In the genomic region with DNA sequence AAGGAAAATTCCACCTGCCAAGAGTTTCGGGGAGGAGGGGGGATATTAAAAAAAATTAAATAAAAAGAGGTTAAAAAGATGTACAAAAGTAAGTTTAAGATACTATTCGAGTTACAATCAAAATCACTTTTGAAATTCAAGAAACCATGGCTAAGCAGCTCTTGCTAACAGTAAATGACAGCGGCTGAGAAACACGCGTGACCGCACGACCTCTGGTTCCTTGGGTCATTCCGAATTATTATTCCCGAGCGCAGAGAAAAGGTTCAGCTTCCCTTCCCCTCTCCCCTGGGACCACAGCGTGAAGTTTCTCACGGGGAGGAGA, we compare ENCODE assay signal across 8 cellular contexts. TPM values are rescaled to one million over a fixed set of nuclear protein-coding genes. Genes with fewer than 3 reads are reported as not detected.
A peak's percentile ranks its signal among the peaks of the same experiment; 100 is the strongest.
DNase-seq lines count a peak whose midpoint lies in the region; ATAC-seq and TF ChIP-seq lines count a peak whose summit lies in the region.

No MANE protein-coding gene starts in this region.

- H2AK5ac ChIP-seq in trophoblast cell (ENCODE audit: low read length), result no peak overlapping the region

- TF ChIP-seq CTCF in Calu3 (IDR thresholded peaks at IDR 0.05; ENCODE audit: unreplicated experiment) (no peak), RWPE2 (IDR thresholded peaks at IDR 0.05; ENCODE audit: poor library complexity, severe bottlenecking) (no peak), esophagus squamous epithelium (IDR thresholded peaks at IDR 0.05) (no peak)

- peak overlapping the region; percentile 29 for H3K4ac ChIP-seq in trophoblast cell (ENCODE audit: low read depth, low read length)

- no peak overlapping the region for H2BK12ac ChIP-seq in trophoblast cell (ENCODE audit: low read length)

- no peaks in the 10 kb centered on the region for H3K27me3 Mint-ChIP-seq in Calu3 (ENCODE audit: unreplicated experiment)

- TF ChIP-seq POLR2A in esophagus squamous epithelium (IDR thresholded peaks at IDR 0.05), result no peak

- peak overlapping the region; percentile 57 for H3K18ac ChIP-seq in trophoblast cell (ENCODE audit: low read length)

- WGBS in esophagus squamous epithelium, 2 donors, result 2 to 6% methylated on average over 12 of the region's 12 CpGs
- WGBS in trophoblast cell (ENCODE audit: extremely low coverage, insufficient coverage, insufficient read length), result no CpG with 5 or more reads among the region's 12 CpGs

- peak overlapping the region; percentile 4 for H2BK120ac ChIP-seq in trophoblast cell (ENCODE audit: insufficient read depth, low read length, poor library complexity)

- H4K8ac ChIP-seq in trophoblast cell (ENCODE audit: low read depth, low read length), result peak overlapping the region; percentile 97

- ATAC-seq in RWPE2 (ENCODE audit: low read depth) (no peak), GM18498 (IDR thresholded peaks at IDR 0.05; ENCODE audit: unreplicated experiment) (no peak)

- H3K9me3 ChIP-seq in RWPE2 (ENCODE audit: severe bottlenecking) (no peaks in the 10 kb centered on the region), esophagus squamous epithelium (no peaks in the 10 kb centered on the region), trophoblast cell (ENCODE audit: insufficient read depth, low read depth, low read length) (no peaks in the 10 kb centered on the region)

- H3K23ac ChIP-seq in trophoblast cell (ENCODE audit: low read length), result no peak overlapping the region

- peak overlapping the region; percentile 68 for H3K4me2 ChIP-seq in trophoblast cell (ENCODE audit: low read length)

- in situ Hi-C loops in G401 (cut with HindIII; ENCODE audit: low sequenced_read_pairs), result no loop called here

- peaks cover 2% of the 10 kb centered on the region for H3K79me2 ChIP-seq in trophoblast cell (ENCODE audit: control insufficient read depth, insufficient read depth, low read length, poor library complexity)

- H3K9ac ChIP-seq in trophoblast cell (ENCODE audit: low read length), result peak overlapping the region; percentile 66

- H3K27me3 ChIP-seq in RWPE2 (ENCODE audit: insufficient read depth, poor library complexity, severe bottlenecking), result no peaks in the 10 kb centered on the region
- no peaks in the 10 kb centered on the region for H3K27me3 ChIP-seq in esophagus squamous epithelium
- H3K27me3 ChIP-seq in trophoblast cell (ENCODE audit: insufficient read depth, low read length), result no peaks in the 10 kb centered on the region

- H3K4me1 ChIP-seq in RWPE2 (ENCODE audit: insufficient read depth, poor library complexity, severe bottlenecking) (peaks cover 4% of the 10 kb centered on the region), esophagus squamous epithelium (peaks cover 8 to 32% (median 11%) of the 10 kb centered on the region in 3 donors), trophoblast cell (ENCODE audit: control insufficient read depth in 1 of 2, insufficient read depth in 2 of 2, low read length in 2 of 2) (peaks cover 0 to 2% of the 10 kb centered on the region in 2 experiments)

- no peaks in the 10 kb centered on the region for H3K9me3 Mint-ChIP-seq in Calu3 (ENCODE audit: low read depth, unreplicated experiment)

- peaks cover 17% of the 10 kb centered on the region for H3K36me3 Mint-ChIP-seq in Calu3 (ENCODE audit: insufficient read depth, unreplicated experiment)

- H3K27ac Mint-ChIP-seq in Calu3 (ENCODE audit: unreplicated experiment), result peak overlapping the region; percentile 60

- H3K36me3 ChIP-seq in RWPE2 (ENCODE audit: low read depth) (peaks cover 24% of the 10 kb centered on the region), esophagus squamous epithelium (peaks cover 0 to 43% (median 8%) of the 10 kb centered on the region in 3 donors), trophoblast cell (ENCODE audit: control insufficient read depth in 1 of 2, insufficient read depth in 2 of 2, low read length in 2 of 2) (peaks cover 5 to 6% of the 10 kb centered on the region in 2 experiments)

- H3K14ac ChIP-seq in trophoblast cell (ENCODE audit: low read length), result peak overlapping the region; percentile 72

- H2BK5ac ChIP-seq in trophoblast cell (ENCODE audit: low read depth, low read length, poor library complexity), result no peak overlapping the region

- peak overlapping the region; percentile 75 for H4K12ac ChIP-seq in trophoblast cell (ENCODE audit: low read depth, low read length)

- no peak for DNase-seq in Calu3
- DNase-seq in RWPE2 (ENCODE audit: low spot score), result no peak
- DNase-seq in esophagus squamous epithelium (lab: John Stamatoyannopoulos, UW), result no peak
- no peak for DNase-seq in trophoblast cell
- DNase-seq in hypothalamus (lab: John Stamatoyannopoulos, UW), result no peak
- no peak for DNase-seq in activated CD4-positive, alpha-beta T cell treated with anti-CD3 and anti-CD28 coated beads for 48 hours
- DNase-seq in G401 (ENCODE audit: low spot score), result no peak

- H3K4me3 Mint-ChIP-seq in Calu3 (ENCODE audit: low read depth, unreplicated experiment), result peak overlapping the region; percentile 83

- peak overlapping the region; percentile 8 for H4K91ac ChIP-seq in trophoblast cell (ENCODE audit: low read depth, low read length)

- CTCF ChIA-PET in Calu3 (lab: Charles Lee), result interaction anchor here (0.7 to 1.5 kb wide), 3 partner anchors 8 to 290 kb away, joined by 3 to 5 read pairs (median 4); no protein-coding TSS in a partner anchor

- peaks cover 24% of the 10 kb centered on the region for H3K4me1 Mint-ChIP-seq in Calu3 (ENCODE audit: low read depth, unreplicated experiment)

- H3K27ac ChIP-seq in RWPE2 (ENCODE audit: poor library complexity, severe bottlenecking) (peak overlapping the region; percentile 62), esophagus squamous epithelium (peak overlapping the region; percentile 86 to 96 (median 93)), trophoblast cell (ENCODE audit: low read depth, low read length) (no peak overlapping the region)

- peak overlapping the region; percentile 89 for H2AFZ ChIP-seq in trophoblast cell (ENCODE audit: insufficient read depth, low read length, poor library complexity)

- BruUV-seq in Calu3 (replicated peaks; lab: Mats Ljungman, UMichigan), result no TSS peak

- intact Hi-C loops in Calu3 (cut with micrococcal nuclease; ENCODE audit: unreplicated experiment) (loop anchor here (5.0 kb wide), 2 partner anchors 60 to 215 kb away; partner anchors contain the start of gene ZDHHC14), esophagus squamous epithelium (cut with DNase I) (no loop called here)

- H3K79me1 ChIP-seq in trophoblast cell (ENCODE audit: low read length), result peaks cover 6% of the 10 kb centered on the region

- H3K4me3 ChIP-seq in RWPE2 (ENCODE audit: severe bottlenecking), result peak overlapping the region; percentile 85
- H3K4me3 ChIP-seq in esophagus squamous epithelium, result peak overlapping the region; percentile 73 to 88 (median 82)
- peak overlapping the region; percentile 85 for H3K4me3 ChIP-seq in trophoblast cell (ENCODE audit: low read depth, low read length)

RNA-seq across cellular contexts. Expression of gene TMEM242, which starts 0.6 kb away (rescaled TPM):
- 7.9 and 9.9 TPM in 2 replicates for total RNA-seq in Calu3 (2022)
- total RNA-seq in esophagus squamous epithelium, result 1 to 10 TPM; 2.7 to 8.0 (median 4.3) TPM
- 4.9 and 5.0 TPM in 2 replicates for polyA plus RNA-seq in trophoblast cell (2013)
- total RNA-seq in G401 (2014; rRNA removed; shearing (Covaris generic)), result 4.0 and 5.5 TPM in 2 replicates

RNA-seq across cellular contexts. Expression of gene ZDHHC14, which starts 58.2 kb away (rescaled TPM):
- total RNA-seq in Calu3 (2022) (17.3 and 18.6 TPM in 2 replicates), esophagus squamous epithelium (10 to 100 TPM in 1 of 4 donors, 1 to 10 TPM in 3; 6.1 to 15.6 (median 6.9) TPM)
- polyA plus RNA-seq in trophoblast cell (2013), result 17.7 and 19.7 TPM in 2 replicates
- total RNA-seq in G401 (2014; rRNA removed; shearing (Covaris generic)), result 3.8 and 5.6 TPM in 2 replicates
